32 cellular contexts compared by ENCODE assay signal in genomic region chr16:83785455-83785854, GRCh38.
"Had no signal": no experiment of that assay in that cellular context is flagged by ENCODE, and none has a peak within 500 bp of the region (broad histone marks: within the 10 kb centered on the region; RNA-seq: fewer than 3 reads in every experiment).

No MANE protein-coding gene starts in this region.

- H3K27me3 ChIP-seq: brain microvascular endothelial cell, cardiac muscle cell had no signal

- ATAC-seq: activated naive CD8-positive, alpha-beta T cell treated with anti-CD3 and anti-CD28 coated beads, Interleukin-2, amount 50 U/mL, for 24 hours; activated T-cell treated with anti-CD3 and anti-CD28 coated beads, Interleukin-2, amount 50 U/mL, for 4 hours; Right ventricle myocardium inferior; SK-N-SH treated with all-trans-retinoic acid at 6 μM for 48 hours; T-cell; T-helper 17 cell had no signal

- H3K4me2 ChIP-seq: PC-9 had no signal

- H3K36me3 ChIP-seq: brain microvascular endothelial cell, cardiac muscle cell had no signal

- H3K4me3 ChIP-seq: cardiac muscle cell, PC-9 had no signal

- DNase-seq: activated B cell treated with CpG ODN at 0.5 μM for 24 hours; activated CD4-positive, alpha-beta memory T cell treated with anti-CD3 and anti-CD28 coated beads for 36 hours; activated CD4-positive, alpha-beta T cell treated with anti-CD3 and anti-CD28 coated beads for 4 hours; activated CD4-positive, alpha-beta T cell treated with anti-CD3 and anti-CD28 coated beads, Interleukin-2, amount 50 U/mL, for 1 hour; activated CD4-positive, CD25-positive, alpha-beta regulatory T cell treated with anti-CD3 and anti-CD28 coated beads, Interleukin-2, amount 50 U/mL, for 72 hours; activated CD8-positive, alpha-beta memory T cell treated with anti-CD3 and anti-CD28 coated beads, Interleukin-2, amount 50 U/mL, for 4 hours; activated gamma-delta T cell treated with Interleukin-2 at 50 U/mL for 16 hours; activated naive CD4-positive, alpha-beta T cell treated with anti-CD3 and anti-CD28 coated beads for 36 hours; activated naive CD8-positive, alpha-beta T cell treated with anti-CD3 and anti-CD28 coated beads, Interleukin-2, amount 50 U/mL, for 24 hours; activated T-cell treated with anti-CD3 and anti-CD28 coated beads for 4 hours; activated T-cell treated with anti-CD3 and anti-CD28 coated beads, Interleukin-2, amount 50 U/mL, for 4 hours; anterior cingulate cortex; brain microvascular endothelial cell; Karpas-422; NCI-H1048; NCI-H1105 treated with DMSO at 0.1 percent for 48 hours; NCI-H1436; NCI-H1694 treated with DMSO at 0.1 percent for 48 hours; NCI-H2029; NCI-H510A; NCI-H526; NCI-H748 treated with DMSO at 0.1 percent for 48 hours; PC-9; SIG-M5; T-cell; T-helper 17 cell had no signal

- FAIRE-seq: RCC 7860 had no signal

- H3K27ac ChIP-seq: brain microvascular endothelial cell, cardiac muscle cell, PC-9, RWPE1, VCaP had no signal

- H2AFZ ChIP-seq: PC-9 had no signal
